ENCODE assay signal across 23 cellular contexts in the genomic region with DNA sequence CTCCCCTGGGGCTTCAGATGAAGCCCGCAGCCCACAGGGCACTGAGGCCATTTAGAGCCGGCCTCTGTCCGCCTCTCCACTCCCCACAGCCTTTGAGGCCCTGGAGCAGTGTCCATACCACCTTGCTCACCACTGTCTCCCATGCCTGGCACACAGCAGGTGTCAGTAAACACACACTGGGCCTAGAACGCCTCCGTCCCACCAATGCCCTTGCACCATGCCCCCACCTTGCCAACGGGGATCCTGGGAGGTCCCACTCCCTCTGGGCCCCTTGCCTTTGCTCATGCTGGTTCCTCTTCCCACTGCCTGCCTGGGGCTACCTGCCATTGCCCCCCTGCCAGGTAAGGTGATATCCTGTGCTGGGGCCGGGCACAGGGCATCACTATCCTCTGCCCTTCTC.
"Had no signal": no experiment of that assay in that cellular context is flagged by ENCODE, and none has a peak within 500 bp of the region (broad histone marks: within the 10 kb centered on the region; RNA-seq: fewer than 3 reads in every experiment).

No MANE protein-coding gene starts in this region.

- H3K79me2 ChIP-seq: hepatocyte had no signal

- H3K27ac ChIP-seq: colonic mucosa, esophagus muscularis mucosa, foreskin keratinocyte, gastroesophageal sphincter, heart left ventricle, hepatocyte, lower lobe of right lung, neutrophil, pancreas, right lobe of liver, thoracic aorta, tibial nerve, upper lobe of left lung had no signal

- H3K27ac Mint-ChIP-seq: dendritic cell treated with granulocyte-macrophage colony-stimulating factor and Interleukin-4, amounts not matched to agents 40 ng/mL and 50 ng/mL, for 4 days; endodermal cell; natural killer cell; progenitor cell of endocrine pancreas; stimulated activated memory B cell treated with anti-CD40 and anti-IgM and Interleukin-4, amounts not matched to agents 10 μg/mL and 1 μg/mL and 100 μg/mL, for 72 hours; stimulated activated naive CD8-positive, alpha-beta T cell treated with anti-CD3 and anti-CD28 coated beads, Interleukin-15, Interleukin-2, amounts not matched to agents 100 ng/mL and 50 ng/mL, for 24 hours had no signal

- ATAC-seq: foreskin keratinocyte; gastroesophageal sphincter; heart left ventricle; left ventricle myocardium superior; lower lobe of right lung; natural killer cell; pancreas; right lobe of liver; stimulated activated memory B cell treated with anti-CD40 and anti-IgM and Interleukin-4, amounts not matched to agents 10 μg/mL and 1 μg/mL and 100 μg/mL, for 72 hours had no signal

- DNase-seq: colonic mucosa; effector CD8-positive, alpha-beta T cell; endodermal cell; foreskin keratinocyte; kidney glomerular epithelial cell; left ventricle myocardium superior; lower lobe of right lung; natural killer cell; pancreas; stimulated activated CD4-positive, alpha-beta T cell treated with anti-CD3 and anti-CD28 coated beads, Interleukin-4, amount 100 ng/mL, for 4 hours; upper lobe of left lung had no signal

- H3K27me3 Mint-ChIP-seq: stimulated activated memory B cell treated with anti-CD40 and anti-IgM and Interleukin-4, amounts not matched to agents 10 μg/mL and 1 μg/mL and 100 μg/mL, for 72 hours had no signal

- H3K36me3 Mint-ChIP-seq: natural killer cell; stimulated activated memory B cell treated with anti-CD40 and anti-IgM and Interleukin-4, amounts not matched to agents 10 μg/mL and 1 μg/mL and 100 μg/mL, for 72 hours had no signal

- H3K9me3 ChIP-seq: colonic mucosa, esophagus muscularis mucosa, gastroesophageal sphincter, heart left ventricle, lower lobe of right lung, neutrophil, pancreas, right lobe of liver, thoracic aorta, tibial nerve, upper lobe of left lung had no signal

- H3K36me3 ChIP-seq: colonic mucosa, neutrophil, pancreas, right lobe of liver, thoracic aorta had no signal

- H3K4me3 ChIP-seq: colonic mucosa, esophagus muscularis mucosa, gastroesophageal sphincter, heart left ventricle, hepatocyte, lower lobe of right lung, pancreas, right lobe of liver, thoracic aorta, tibial nerve, upper lobe of left lung had no signal

- H3K4me1 ChIP-seq: colonic mucosa, foreskin keratinocyte, right lobe of liver had no signal

- H2AFZ ChIP-seq: hepatocyte had no signal

- H3K9me3 Mint-ChIP-seq: dendritic cell treated with granulocyte-macrophage colony-stimulating factor and Interleukin-4, amounts not matched to agents 40 ng/mL and 50 ng/mL, for 4 days; natural killer cell; stimulated activated memory B cell treated with anti-CD40 and anti-IgM and Interleukin-4, amounts not matched to agents 10 μg/mL and 1 μg/mL and 100 μg/mL, for 72 hours; stimulated activated naive CD8-positive, alpha-beta T cell treated with anti-CD3 and anti-CD28 coated beads, Interleukin-15, Interleukin-2, amounts not matched to agents 100 ng/mL and 50 ng/mL, for 24 hours had no signal

- H3K4me1 Mint-ChIP-seq: natural killer cell; stimulated activated memory B cell treated with anti-CD40 and anti-IgM and Interleukin-4, amounts not matched to agents 10 μg/mL and 1 μg/mL and 100 μg/mL, for 72 hours had no signal

- H3K4me3 Mint-ChIP-seq: dendritic cell treated with granulocyte-macrophage colony-stimulating factor and Interleukin-4, amounts not matched to agents 40 ng/mL and 50 ng/mL, for 4 days; endodermal cell; natural killer cell; stimulated activated memory B cell treated with anti-CD40 and anti-IgM and Interleukin-4, amounts not matched to agents 10 μg/mL and 1 μg/mL and 100 μg/mL, for 72 hours; stimulated activated naive CD8-positive, alpha-beta T cell treated with anti-CD3 and anti-CD28 coated beads, Interleukin-15, Interleukin-2, amounts not matched to agents 100 ng/mL and 50 ng/mL, for 24 hours had no signal

- H3K27me3 ChIP-seq: colonic mucosa, esophagus muscularis mucosa, foreskin keratinocyte, gastroesophageal sphincter, hepatocyte, pancreas, right lobe of liver, tibial nerve, upper lobe of left lung had no signal

- H3K4me2 ChIP-seq: hepatocyte had no signal
